In the genomic region with DNA sequence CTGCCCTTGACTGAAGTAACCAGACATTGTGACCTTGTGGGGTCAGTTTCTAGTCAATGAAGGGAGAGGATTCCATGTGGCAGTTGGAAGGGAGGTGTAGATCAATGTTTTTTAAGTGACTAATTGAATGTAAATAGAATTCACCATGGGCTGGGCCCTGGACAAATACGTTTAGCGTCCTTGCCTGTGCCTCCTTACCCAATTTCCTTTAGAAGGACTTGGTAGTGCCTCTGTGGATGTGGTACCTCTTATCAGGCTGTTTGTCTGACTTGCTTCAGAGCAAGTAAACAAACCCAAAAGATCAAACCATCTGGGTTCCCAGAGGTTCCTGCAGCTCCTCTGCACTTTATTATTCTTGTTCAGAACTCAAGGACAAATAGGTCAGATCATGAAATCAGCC, we compare ENCODE assay signal across 1 cellular context.
TF ChIP-seq lines count a peak whose summit lies in the region.

No MANE protein-coding gene starts in this region.

TF ChIP-seq in HepG2, 621 proteins besides CTCF, POLR2A, EP300 and RAD21 (continued from another document and continues in another):
- TF ChIP-seq, protein P1, sequence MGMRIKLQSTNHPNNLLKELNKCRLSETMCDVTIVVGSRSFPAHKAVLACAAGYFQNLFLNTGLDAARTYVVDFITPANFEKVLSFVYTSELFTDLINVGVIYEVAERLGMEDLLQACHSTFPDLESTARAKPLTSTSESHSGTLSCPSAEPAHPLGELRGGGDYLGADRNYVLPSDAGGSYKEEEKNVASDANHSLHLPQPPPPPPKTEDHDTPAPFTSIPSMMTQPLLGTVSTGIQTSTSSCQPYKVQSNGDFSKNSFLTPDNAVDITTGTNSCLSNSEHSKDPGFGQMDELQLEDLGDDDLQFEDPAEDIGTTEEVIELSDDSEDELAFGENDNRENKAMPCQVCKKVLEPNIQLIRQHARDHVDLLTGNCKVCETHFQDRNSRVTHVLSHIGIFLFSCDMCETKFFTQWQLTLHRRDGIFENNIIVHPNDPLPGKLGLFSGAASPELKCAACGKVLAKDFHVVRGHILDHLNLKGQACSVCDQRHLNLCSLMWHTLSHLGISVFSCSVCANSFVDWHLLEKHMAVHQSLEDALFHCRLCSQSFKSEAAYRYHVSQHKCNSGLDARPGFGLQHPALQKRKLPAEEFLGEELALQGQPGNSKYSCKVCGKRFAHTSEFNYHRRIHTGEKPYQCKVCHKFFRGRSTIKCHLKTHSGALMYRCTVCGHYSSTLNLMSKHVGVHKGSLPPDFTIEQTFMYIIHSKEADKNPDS (CRISPR knock-in tag; IDR thresholded peaks at IDR 0.05): no peak
- TF ChIP-seq PAX8 (CRISPR knock-in tag; IDR thresholded peaks at IDR 0.05; ENCODE audit: borderline replicate concordance) (no peak), ASH2L (IDR thresholded peaks at IDR 0.05; ENCODE audit: insufficient read length, low read depth, low read length) (no peak), PLRG1 (conservative IDR thresholded peaks at IDR 0.05) (no peak), ARNT (IDR thresholded peaks at IDR 0.05) (no peak), ZMYM3 (CRISPR knock-in tag; IDR thresholded peaks at IDR 0.05) (peak; percentile 34; the same call in 1 of the 2 replicates), TFDP1 (CRISPR knock-in tag; IDR thresholded peaks at IDR 0.05; ENCODE audit: borderline replicate concordance) (no peak), GATAD1 (CRISPR knock-in tag; IDR thresholded peaks at IDR 0.05) (no peak), MZF1 (CRISPR knock-in tag; IDR thresholded peaks at IDR 0.05; ENCODE audit: borderline replicate concordance) (no peak), TSC22D2 (CRISPR knock-in tag; IDR thresholded peaks at IDR 0.05; ENCODE audit: borderline replicate concordance) (no peak), ZNF615 (CRISPR knock-in tag; IDR thresholded peaks at IDR 0.05; ENCODE audit: borderline replicate concordance) (no peak), RBM22 (optimal IDR thresholded peaks at IDR 0.05; ENCODE audit: low read length) (no peak), CCAR2 (optimal IDR thresholded peaks at IDR 0.05; ENCODE audit: low read depth, low read length) (no peak), RARG (CRISPR knock-in tag; IDR thresholded peaks at IDR 0.05; ENCODE audit: low read depth) (no peak), SIN3A (IDR thresholded peaks at IDR 0.05; ENCODE audit: borderline replicate concordance, low read depth, low read length) (no peak), ZNF816 (CRISPR knock-in tag; IDR thresholded peaks at IDR 0.05; ENCODE audit: borderline replicate concordance) (no peak), ZNF10 (CRISPR knock-in tag; IDR thresholded peaks at IDR 0.05; ENCODE audit: borderline replicate concordance, low read depth) (no peak), SUZ12 (IDR thresholded peaks at IDR 0.05; ENCODE audit: low read depth, low read length) (no peak), ZNF256 (CRISPR knock-in tag; conservative IDR thresholded peaks at IDR 0.05) (no peak), ZNF691 (CRISPR knock-in tag; IDR thresholded peaks at IDR 0.05; ENCODE audit: borderline replicate concordance, low read depth) (no peak), ZC3H13 (CRISPR knock-in tag; IDR thresholded peaks at IDR 0.05) (no peak), ELF4 (CRISPR knock-in tag; IDR thresholded peaks at IDR 0.05; ENCODE audit: borderline replicate concordance) (no peak), ETV5 (CRISPR knock-in tag; IDR thresholded peaks at IDR 0.05; ENCODE audit: borderline replicate concordance) (peak; percentile 57; the same call in 1 of the 2 replicates), ZNF639 (CRISPR knock-in tag; conservative IDR thresholded peaks at IDR 0.05) (no peak), CSRNP1 (CRISPR knock-in tag; IDR thresholded peaks at IDR 0.05) (no peak), ELF1 (CRISPR knock-in tag; IDR thresholded peaks at IDR 0.05) (no peak), ZNF530 (CRISPR knock-in tag; IDR thresholded peaks at IDR 0.05; ENCODE audit: low read depth) (no peak), ZNF580 (CRISPR knock-in tag; IDR thresholded peaks at IDR 0.05; ENCODE audit: borderline replicate concordance, low read depth) (no peak), ZNF101 (CRISPR knock-in tag; IDR thresholded peaks at IDR 0.05; ENCODE audit: borderline replicate concordance, low read depth) (no peak), HDAC2 (CRISPR knock-in tag; IDR thresholded peaks at IDR 0.05) (peak; percentile 77), TCF7 (IDR thresholded peaks at IDR 0.05; ENCODE audit: low read depth) (peak; percentile 76), KLF6 (CRISPR knock-in tag; IDR thresholded peaks at IDR 0.05) (no peak), RORA (CRISPR knock-in tag; IDR thresholded peaks at IDR 0.05) (no peak), TEAD3 (CRISPR knock-in tag; optimal IDR thresholded peaks at IDR 0.05; ENCODE audit: borderline replicate concordance) (peak; percentile 60), THAP8 (CRISPR knock-in tag; IDR thresholded peaks at IDR 0.05; ENCODE audit: borderline replicate concordance) (no peak), SP1 (IDR thresholded peaks at IDR 0.05) (no peak), SP1 (CRISPR knock-in tag; IDR thresholded peaks at IDR 0.05) (no peak), CBFB (CRISPR knock-in tag; IDR thresholded peaks at IDR 0.05) (no peak), BRCA1 (CRISPR knock-in tag; IDR thresholded peaks at IDR 0.05) (no peak), ZNF510 (CRISPR knock-in tag; IDR thresholded peaks at IDR 0.05; ENCODE audit: low read depth) (no peak), FOXA3 (CRISPR knock-in tag; IDR thresholded peaks at IDR 0.05) (peak; percentile 88), MAFG (CRISPR knock-in tag; IDR thresholded peaks at IDR 0.05) (no peak), RELA (CRISPR knock-in tag; IDR thresholded peaks at IDR 0.05) (0 out of 2 replicates have a peak, but pooled peaks have one; percentile 56)
- TF ChIP-seq, protein P2, sequence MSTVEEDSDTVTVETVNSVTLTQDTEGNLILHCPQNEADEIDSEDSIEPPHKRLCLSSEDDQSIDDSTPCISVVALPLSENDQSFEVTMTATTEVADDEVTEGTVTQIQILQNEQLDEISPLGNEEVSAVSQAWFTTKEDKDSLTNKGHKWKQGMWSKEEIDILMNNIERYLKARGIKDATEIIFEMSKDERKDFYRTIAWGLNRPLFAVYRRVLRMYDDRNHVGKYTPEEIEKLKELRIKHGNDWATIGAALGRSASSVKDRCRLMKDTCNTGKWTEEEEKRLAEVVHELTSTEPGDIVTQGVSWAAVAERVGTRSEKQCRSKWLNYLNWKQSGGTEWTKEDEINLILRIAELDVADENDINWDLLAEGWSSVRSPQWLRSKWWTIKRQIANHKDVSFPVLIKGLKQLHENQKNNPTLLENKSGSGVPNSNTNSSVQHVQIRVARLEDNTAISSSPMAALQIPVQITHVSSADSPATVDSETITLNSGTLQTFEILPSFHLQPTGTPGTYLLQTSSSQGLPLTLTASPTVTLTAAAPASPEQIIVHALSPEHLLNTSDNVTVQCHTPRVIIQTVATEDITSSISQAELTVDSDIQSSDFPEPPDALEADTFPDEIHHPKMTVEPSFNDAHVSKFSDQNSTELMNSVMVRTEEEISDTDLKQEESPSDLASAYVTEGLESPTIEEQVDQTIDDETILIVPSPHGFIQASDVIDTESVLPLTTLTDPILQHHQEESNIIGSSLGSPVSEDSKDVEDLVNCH (CRISPR knock-in tag; IDR thresholded peaks at IDR 0.05): no peak
- TF ChIP-seq, protein P3, sequence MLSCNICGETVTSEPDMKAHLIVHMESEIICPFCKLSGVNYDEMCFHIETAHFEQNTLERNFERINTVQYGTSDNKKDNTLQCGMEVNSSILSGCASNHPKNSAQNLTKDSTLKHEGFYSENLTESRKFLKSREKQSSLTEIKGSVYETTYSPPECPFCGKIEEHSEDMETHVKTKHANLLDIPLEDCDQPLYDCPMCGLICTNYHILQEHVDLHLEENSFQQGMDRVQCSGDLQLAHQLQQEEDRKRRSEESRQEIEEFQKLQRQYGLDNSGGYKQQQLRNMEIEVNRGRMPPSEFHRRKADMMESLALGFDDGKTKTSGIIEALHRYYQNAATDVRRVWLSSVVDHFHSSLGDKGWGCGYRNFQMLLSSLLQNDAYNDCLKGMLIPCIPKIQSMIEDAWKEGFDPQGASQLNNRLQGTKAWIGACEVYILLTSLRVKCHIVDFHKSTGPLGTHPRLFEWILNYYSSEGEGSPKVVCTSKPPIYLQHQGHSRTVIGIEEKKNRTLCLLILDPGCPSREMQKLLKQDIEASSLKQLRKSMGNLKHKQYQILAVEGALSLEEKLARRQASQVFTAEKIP (CRISPR knock-in tag; IDR thresholded peaks at IDR 0.05; ENCODE audit: borderline replicate concordance): no peak
- TF ChIP-seq, protein P4, sequence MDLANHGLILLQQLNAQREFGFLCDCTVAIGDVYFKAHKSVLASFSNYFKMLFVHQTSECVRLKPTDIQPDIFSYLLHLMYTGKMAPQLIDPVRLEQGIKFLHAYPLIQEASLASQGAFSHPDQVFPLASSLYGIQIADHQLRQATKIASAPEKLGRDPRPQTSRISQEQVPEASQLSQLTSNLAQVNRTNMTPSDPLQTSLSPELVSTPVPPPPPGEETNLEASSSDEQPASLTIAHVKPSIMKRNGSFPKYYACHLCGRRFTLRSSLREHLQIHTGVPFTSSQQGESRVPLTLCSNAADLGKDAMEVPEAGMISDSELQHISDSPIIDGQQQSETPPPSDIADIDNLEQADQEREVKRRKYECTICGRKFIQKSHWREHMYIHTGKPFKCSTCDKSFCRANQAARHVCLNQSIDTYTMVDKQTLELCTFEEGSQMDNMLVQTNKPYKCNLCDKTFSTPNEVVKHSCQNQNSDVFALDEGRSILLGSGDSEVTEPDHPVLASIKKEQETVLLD (CRISPR knock-in tag; IDR thresholded peaks at IDR 0.05; ENCODE audit: low read depth): no peak
- TF ChIP-seq, protein P5, sequence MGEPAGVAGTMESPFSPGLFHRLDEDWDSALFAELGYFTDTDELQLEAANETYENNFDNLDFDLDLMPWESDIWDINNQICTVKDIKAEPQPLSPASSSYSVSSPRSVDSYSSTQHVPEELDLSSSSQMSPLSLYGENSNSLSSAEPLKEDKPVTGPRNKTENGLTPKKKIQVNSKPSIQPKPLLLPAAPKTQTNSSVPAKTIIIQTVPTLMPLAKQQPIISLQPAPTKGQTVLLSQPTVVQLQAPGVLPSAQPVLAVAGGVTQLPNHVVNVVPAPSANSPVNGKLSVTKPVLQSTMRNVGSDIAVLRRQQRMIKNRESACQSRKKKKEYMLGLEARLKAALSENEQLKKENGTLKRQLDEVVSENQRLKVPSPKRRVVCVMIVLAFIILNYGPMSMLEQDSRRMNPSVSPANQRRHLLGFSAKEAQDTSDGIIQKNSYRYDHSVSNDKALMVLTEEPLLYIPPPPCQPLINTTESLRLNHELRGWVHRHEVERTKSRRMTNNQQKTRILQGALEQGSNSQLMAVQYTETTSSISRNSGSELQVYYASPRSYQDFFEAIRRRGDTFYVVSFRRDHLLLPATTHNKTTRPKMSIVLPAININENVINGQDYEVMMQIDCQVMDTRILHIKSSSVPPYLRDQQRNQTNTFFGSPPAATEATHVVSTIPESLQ (CRISPR knock-in tag; conservative IDR thresholded peaks at IDR 0.05): no peak
